16 cellular contexts compared by ENCODE assay signal in genomic region chrX:154026136-154026806, GRCh38.
"Had no signal": no experiment of that assay in that cellular context is flagged by ENCODE, and none has a peak within 500 bp of the region (broad histone marks: within the 10 kb centered on the region; RNA-seq: fewer than 3 reads in every experiment).

No MANE protein-coding gene starts in this region.

- H3K4me1 ChIP-seq: neural progenitor cell had no signal

- H3K4me3 ChIP-seq: mucosa of descending colon, neural progenitor cell, ovary had no signal

- H3K9me3 ChIP-seq: mucosa of descending colon, ovary had no signal

- H3K4me3 Mint-ChIP-seq: activated B cell treated with CpG ODN at 0.5 μM for 24 hours; activated CD4-positive, alpha-beta memory T cell treated with anti-CD3 and anti-CD28 coated beads, Interleukin-2, amount 10 ng/mL, durations not matched to agents 7 days and 5 days; naive B cell; neural progenitor cell; stimulated activated naive B cell treated with anti-CD40 and anti-IgM and Interleukin-4, amounts not matched to agents 10 μg/mL and 1 μg/mL and 100 μg/mL, for 72 hours; T-cell had no signal

- H3K27me3 ChIP-seq: neural progenitor cell, ovary had no signal

- H3K36me3 Mint-ChIP-seq: naive B cell had no signal

- H3K27me3 Mint-ChIP-seq: activated B cell treated with CpG ODN at 0.5 μM for 24 hours; activated CD4-positive, alpha-beta memory T cell treated with anti-CD3 and anti-CD28 coated beads, Interleukin-2, amount 10 ng/mL, durations not matched to agents 7 days and 5 days; naive B cell; stimulated activated naive B cell treated with anti-CD40 and anti-IgM and Interleukin-4, amounts not matched to agents 10 μg/mL and 1 μg/mL and 100 μg/mL, for 72 hours had no signal

- H3K4me1 Mint-ChIP-seq: naive B cell had no signal

- H3K27ac ChIP-seq: epithelial cell of prostate, neural progenitor cell, ovary had no signal

- H3K27ac Mint-ChIP-seq: activated B cell treated with CpG ODN at 0.5 μM for 24 hours; activated CD4-positive, alpha-beta memory T cell treated with anti-CD3 and anti-CD28 coated beads, Interleukin-2, amount 10 ng/mL, durations not matched to agents 7 days and 5 days; activated T-helper 2 cell treated with anti-CD3 and anti-CD28 coated beads, Interferon-gamma antibody, Interleukin-2, Interleukin-4, amounts not matched to agents 10 μg/mL and 5 μg/mL and 100 μg/mL, durations not matched to agents 14 hours and 24 hours and 36 hours; neural progenitor cell; T-cell had no signal

- DNase-seq: activated B cell treated with CpG ODN at 0.5 μM for 24 hours; activated CD4-positive, alpha-beta memory T cell treated with anti-CD3 and anti-CD28 coated beads, Interleukin-2, amount 10 ng/mL, durations not matched to agents 7 days and 5 days; activated CD4-positive, alpha-beta T cell treated with anti-CD3 and anti-CD28 coated beads for 4 hours; activated naive CD4-positive, alpha-beta T cell treated with Interleukin-2 at 50 U/mL for 16 hours; activated T-cell treated with anti-CD3 and anti-CD28 coated beads, Interleukin-2, amount 50 U/mL, for 1 hour; anterior cingulate cortex; mesenchymal stem cell; naive B cell; ovary; stimulated activated CD4-positive, alpha-beta T cell treated with anti-CD3 and anti-CD28 coated beads, Interleukin-4, amount 100 ng/mL, for 4 hours; stimulated activated naive B cell treated with anti-CD40 and anti-IgM and Interleukin-4, amounts not matched to agents 10 μg/mL and 1 μg/mL and 100 μg/mL, for 72 hours; T-cell had no signal

- H3K36me3 ChIP-seq: neural progenitor cell, ovary had no signal

- H3K9me3 Mint-ChIP-seq: activated B cell treated with CpG ODN at 0.5 μM for 24 hours; activated CD4-positive, alpha-beta memory T cell treated with anti-CD3 and anti-CD28 coated beads, Interleukin-2, amount 10 ng/mL, durations not matched to agents 7 days and 5 days; activated T-helper 2 cell treated with anti-CD3 and anti-CD28 coated beads, Interferon-gamma antibody, Interleukin-2, Interleukin-4, amounts not matched to agents 10 μg/mL and 5 μg/mL and 100 μg/mL, durations not matched to agents 14 hours and 24 hours and 36 hours; naive B cell; stimulated activated naive B cell treated with anti-CD40 and anti-IgM and Interleukin-4, amounts not matched to agents 10 μg/mL and 1 μg/mL and 100 μg/mL, for 72 hours; T-cell had no signal
